9 cellular contexts compared by ENCODE assay signal in genomic region chr9:131545003-131545785, GRCh38. TPM values are rescaled to one million over a fixed set of nuclear protein-coding genes. Genes with fewer than 3 reads are reported as not detected.
DNase-seq lines count a peak whose midpoint lies in the region; ATAC-seq, FAIRE-seq and TF ChIP-seq lines count a peak whose summit lies in the region.
"Had no signal": no experiment of that assay in that cellular context is flagged by ENCODE, and none has a peak within 500 bp of the region (broad histone marks: within the 10 kb centered on the region; RNA-seq: fewer than 3 reads in every experiment).

Gene PRRT1B, plus strand, starts transcription at chr9:131545523. Its CDS starts 93 bp downstream, at chr9:131545616.

- peak within 1 kb of the TSS in 1 of 2 experiments; percentile 44; a peak in 2 of 4 replicates for H3K4me3 ChIP-seq in HCT116 (replicated peaks in 1 of 2; ENCODE audit: low read depth in 1 of 2, low read length in 2 of 2)
- H3K4me3 ChIP-seq in ascending aorta = peak within 1 kb of the TSS; percentile 51 to 52
- H3K4me3 ChIP-seq in HepG2 (replicated peaks in 1 of 3; ENCODE audit: insufficient read depth in 1 of 3, low read depth in 2 of 3, low read length in 3 of 3) = peak within 1 kb of the TSS; percentile 42 to 70 (median 44); a peak in 5 of 6 replicates

- peak; percentile 76 for FAIRE-seq in HepG2 (lab: Jason Lieb, UNC)

- H3K9ac ChIP-seq in HCT116 (ENCODE audit: low read length) (0 out of 2 replicates have a peak within 1 kb of the TSS, but pooled peaks have one; percentile 6), HepG2 (ENCODE audit: insufficient read depth, low read depth, low read length) (0 out of 2 replicates have a peak within 1 kb of the TSS, but pooled peaks have one; percentile 30)

- H3K4me2 ChIP-seq in HCT116 (ENCODE audit: low read length) = peak within 1 kb of the TSS; percentile 72
- peak within 1 kb of the TSS; percentile 84 for H3K4me2 ChIP-seq in HepG2 (ENCODE audit: low read depth, low read length)

- H4K20me1 ChIP-seq in HCT116 (ENCODE audit: insufficient read depth) = no peaks in the 10 kb centered on the region
- H4K20me1 ChIP-seq in HepG2 (ENCODE audit: insufficient read depth, low read length) = peaks cover 11% of the 10 kb centered on the region; the same call in 1 of the 2 replicates

- TF ChIP-seq RAD21 in HCT116 (IDR thresholded peaks at IDR 0.05; ENCODE audit: low read depth) = no peak
- peak; percentile 63 for TF ChIP-seq RAD21 in HepG2 (CRISPR knock-in tag; IDR thresholded peaks at IDR 0.05)

- peak; percentile 82 for ATAC-seq in HCT116
- ATAC-seq in HepG2 = peak; percentile 98
- no peak for ATAC-seq in HG03039 (IDR thresholded peaks at IDR 0.05; ENCODE audit: unreplicated experiment)
- ATAC-seq in HG02884 (IDR thresholded peaks at IDR 0.05; ENCODE audit: unreplicated experiment) = no peak

- H3K27ac ChIP-seq in 22Rv1 (peak within 1 kb of the TSS; percentile 92), HCT116 (ENCODE audit: low read depth, low read length) (no peak within 1 kb of the TSS; the same call in 1 of the 2 replicates), ascending aorta (no peak within 1 kb of the TSS), HepG2 (ENCODE audit: extremely low read length, insufficient read depth, low read length) (no peak within 1 kb of the TSS)

- CTCF ChIA-PET in HCT116 (lab: Charles Lee) = no interaction called here
- CTCF ChIA-PET in HepG2 (lab: Yijun Ruan, JAX; ENCODE audit: low intra/inter-chr PET ratio, low total read pairs) = interaction anchor here (0.7 kb wide), 1 partner anchor 60 kb away, joined by 3 read pairs; no protein-coding TSS in a partner anchor

- BruUV-seq in HCT116 (replicated peaks; lab: Mats Ljungman, UMichigan) (no TSS peak), HepG2 (replicated peaks; lab: Mats Ljungman, UMichigan) (no TSS peak)

- in situ Hi-C loops in HepG2 (cut with HindIII; ENCODE audit: extremely low pct_ligation_motif_present, low pct_unique_long_range_greater_than_20kb) = no loop called here

- H3K27me3 ChIP-seq in HCT116 (ENCODE audit: insufficient read depth, low read length) (no peaks in the 10 kb centered on the region), ascending aorta (no peaks in the 10 kb centered on the region), HepG2 (ENCODE audit: control insufficient read depth in 1 of 2, insufficient read depth in 2 of 2, low read length in 2 of 2) (peaks cover 13 to 66% of the 10 kb centered on the region in 2 experiments; a peak in 4 of 5 replicates)

- TF ChIP-seq POLR2A in HCT116 (IDR thresholded peaks at IDR 0.05; ENCODE audit: borderline replicate concordance, extremely low read depth, insufficient read depth, insufficient read length) (no peak), HepG2 (IDR thresholded peaks at IDR 0.05; ENCODE audit: insufficient read depth in 1 of 2, low read depth in 2 of 2, low read length in 2 of 2) (no peak)

- TF ChIP-seq CTCF in 22Rv1 (IDR thresholded peaks at IDR 0.05) (peak; percentile 12; the same call in 1 of the 2 replicates), HCT116 (IDR thresholded peaks at IDR 0.05 in 2 of 3, conservative IDR thresholded peaks at IDR 0.05 in 1 of 3; ENCODE audit: borderline replicate concordance in 1 of 3, insufficient read depth in 1 of 3, low read depth in 2 of 3, low read length in 2 of 3) (no peak), ascending aorta (IDR thresholded peaks at IDR 0.05) (no peak), HepG2 (CRISPR knock-in tag; IDR thresholded peaks at IDR 0.05) (peak; percentile 54)

- TF ChIP-seq EP300 in HepG2 (IDR thresholded peaks at IDR 0.05; ENCODE audit: low read depth in 2 of 2, low read length in 2 of 2) (peak; percentile 46 to 58; a peak in 2 of 4 replicates), HepG2 (CRISPR knock-in tag; IDR thresholded peaks at IDR 0.05; ENCODE audit: borderline replicate concordance) (no peak)

- H3K36me3 ChIP-seq in HCT116 (ENCODE audit: control insufficient read depth in 1 of 2, insufficient read depth in 2 of 2, low read length in 2 of 2) (no peaks in the 10 kb centered on the region), ascending aorta (no peaks in the 10 kb centered on the region), HepG2 (replicated peaks in 1 of 2; ENCODE audit: control insufficient read depth in 1 of 2, insufficient read depth in 2 of 2, low read length in 2 of 2) (no peaks in the 10 kb centered on the region)

- intact Hi-C loops in HCT116 (cut with micrococcal nuclease) (no loop called here), ascending aorta (cut with DNase I) (no loop called here), HepG2 (cut with micrococcal nuclease; ENCODE audit: unreplicated experiment) (no loop called here)

- RAD21 ChIA-PET in HCT116 (lab: Charles Lee; ENCODE audit: low non-redundant PET in 1 of 2, low total read pairs in 2 of 2, uncharacterized antibody in 2 of 2, unreplicated experiment in 2 of 2) = no interaction called here

- H2AFZ ChIP-seq in HCT116 (ENCODE audit: low read depth, low read length, poor library complexity, severe bottlenecking) (peak within 1 kb of the TSS; percentile 26), HepG2 (ENCODE audit: low read length) (no peak within 1 kb of the TSS)

- DNase-seq in HCT116 (ENCODE audit: low read depth, low spot score) = no peak
- DNase-seq in ascending aorta (ENCODE audit: low spot score in 2 of 2) = no peak
- peak; percentile 86 for DNase-seq in HepG2 (ENCODE audit: low spot score)
- no peak for DNase-seq in activated CD8-positive, alpha-beta memory T cell treated with anti-CD3 and anti-CD28 coated beads for 24 hours
- no peak for DNase-seq in stimulated activated CD4-positive, alpha-beta T cell treated with anti-CD3 and anti-CD28 coated beads, Interleukin-4, amount 100 ng/mL, for 4 hours
- DNase-seq: NCI-H1105 treated with DMSO at 0.1 percent for 48 hours had no signal

- POLR2A ChIA-PET in HCT116 (lab: Charles Lee) (no interaction called here), HepG2 (lab: Yijun Ruan, JAX) (interaction anchor here (0.7 to 1.7 kb wide), 3 partner anchors 14 to 172 kb away, joined by 3 to 6 read pairs (median 3); partner anchors contain the start of gene UCK1)

- 12% methylated on average over 28 of the region's 50 CpGs for WGBS in HepG2 (ENCODE audit: low lambda C conversion rate)

- H3K4me1 ChIP-seq in HCT116 (ENCODE audit: control insufficient read depth in 1 of 2, insufficient read depth in 2 of 2, low read length in 2 of 2) (peaks cover 3 to 9% of the 10 kb centered on the region in 2 experiments; a peak in 1 of 4 replicates), ascending aorta (peaks cover 0 to 11% of the 10 kb centered on the region in 2 donors), HepG2 (ENCODE audit: insufficient read depth, low read length) (peaks cover 25% of the 10 kb centered on the region)

- H3K9me3 ChIP-seq in HCT116 (ENCODE audit: control insufficient read depth in 1 of 2, insufficient read depth in 1 of 2, low read depth in 1 of 2, low read length in 2 of 2) = peaks cover 0 to 12% of the 10 kb centered on the region in 2 experiments; a peak in 2 of 4 replicates
- peaks cover 10 to 26% of the 10 kb centered on the region in 2 donors for H3K9me3 ChIP-seq in ascending aorta
- H3K9me3 ChIP-seq in HepG2 (ENCODE audit: low read length) = peaks cover 22% of the 10 kb centered on the region

- H3K9me2 ChIP-seq in HCT116 (ENCODE audit: insufficient read depth) = no peaks in the 10 kb centered on the region

- H3K79me2 ChIP-seq in HCT116 (ENCODE audit: insufficient read depth, low read length) (no peaks in the 10 kb centered on the region), HepG2 (ENCODE audit: insufficient read depth, low read length) (no peaks in the 10 kb centered on the region)

TF ChIP-seq in HCT116, 20 proteins besides CTCF, POLR2A, EP300 and RAD21 (continues in another document):
- TF ChIP-seq EGR1 (IDR thresholded peaks at IDR 0.05; ENCODE audit: low read depth) = no peak

RNA-seq across cellular contexts. Expression of gene PRRT1B, which starts in this region (rescaled TPM):
- total RNA-seq in HCT116 (2021; ENCODE audit: unreplicated experiment) (not detected), ascending aorta (not detected), HepG2 (2016; rRNA removed; fragmentation: Illumina TruSeq; extraction: Trizol) (not detected in 2 replicates)
- polyA plus RNA-seq in HCT116 (2012) = 0.10 TPM in 1 of 2 replicates, not detected in the other
- total RNA-seq in HepG2 (2016; cell fraction: cytosol; rRNA removed; fragmentation: Illumina TruSeq; extraction: Trizol; ENCODE audit: low read depth) = not detected in 2 replicates
- total RNA-seq in HepG2 (2016; cell fraction: insoluble cytoplasmic fraction; rRNA removed; fragmentation: Illumina TruSeq; extraction: Trizol) = not detected in 2 replicates
- not detected in 2 replicates for total RNA-seq in HepG2 (2016; cell fraction: membrane; rRNA removed; fragmentation: Illumina TruSeq; extraction: Trizol)
- not detected in 2 replicates for total RNA-seq in HepG2 (2016; cell fraction: nucleus; rRNA removed; fragmentation: Illumina TruSeq; extraction: Trizol)
- not detected in 2 replicates for polyA plus RNA-seq in HepG2 (2011; rRNA removed)
- polyA plus RNA-seq in HepG2 (2011; cell fraction: cytosol; rRNA removed) = not detected in 2 replicates
- polyA plus RNA-seq in HepG2 (2011; cell fraction: nucleus; rRNA removed) = not detected in 2 replicates
- polyA plus RNA-seq in HepG2 (2012) = not detected in 2 replicates
- polyA plus RNA-seq in HepG2 (2016; cell fraction: cytosol; fragmentation: Illumina TruSeq; extraction: Trizol; ENCODE audit: low read depth) = not detected in 2 replicates
- polyA plus RNA-seq in HepG2 (2016; cell fraction: insoluble cytoplasmic fraction; fragmentation: Illumina TruSeq; extraction: Trizol; ENCODE audit: low read depth) = not detected in 2 replicates
- not detected in 2 replicates for polyA plus RNA-seq in HepG2 (2016; cell fraction: membrane; fragmentation: Illumina TruSeq; extraction: Trizol; ENCODE audit: low read depth)
- not detected in 2 replicates for polyA plus RNA-seq in HepG2 (2016; cell fraction: nucleus; fragmentation: Illumina TruSeq; extraction: Trizol; ENCODE audit: insufficient read depth, low read depth)
- not detected in 2 replicates for polyA minus RNA-seq in HepG2 (2011; rRNA and poly(A)+ RNA removed; ENCODE audit: low replicate concordance)
- not detected in 2 replicates for polyA minus RNA-seq in HepG2 (2011; cell fraction: cytosol; rRNA and poly(A)+ RNA removed)
- polyA minus RNA-seq in HepG2 (2011; cell fraction: nucleus; rRNA and poly(A)+ RNA removed) = not detected in 2 replicates

Comparison
In these comparisons a context has a peak if more than half of its experiments do, and no peak if none do; other contexts are left out.
1. Peak in ATAC-seq, H3K9ac ChIP-seq and H3K4me2 ChIP-seq in HCT116; RNA of the gene not detected or under 1 TPM.
2. Peak in DNase-seq, ATAC-seq, H3K4me3 ChIP-seq, H3K9ac ChIP-seq and H3K4me2 ChIP-seq in HepG2; RNA of the gene not detected or under 1 TPM.
3. CTCF ChIP-seq: peak in 22Rv1 (single experiment) and HepG2 (single experiment); none in HCT116 (0 of 3) and ascending aorta (0 of 3).